Comparison of ENCODE assay signal across 15 cellular contexts in the genomic region with DNA sequence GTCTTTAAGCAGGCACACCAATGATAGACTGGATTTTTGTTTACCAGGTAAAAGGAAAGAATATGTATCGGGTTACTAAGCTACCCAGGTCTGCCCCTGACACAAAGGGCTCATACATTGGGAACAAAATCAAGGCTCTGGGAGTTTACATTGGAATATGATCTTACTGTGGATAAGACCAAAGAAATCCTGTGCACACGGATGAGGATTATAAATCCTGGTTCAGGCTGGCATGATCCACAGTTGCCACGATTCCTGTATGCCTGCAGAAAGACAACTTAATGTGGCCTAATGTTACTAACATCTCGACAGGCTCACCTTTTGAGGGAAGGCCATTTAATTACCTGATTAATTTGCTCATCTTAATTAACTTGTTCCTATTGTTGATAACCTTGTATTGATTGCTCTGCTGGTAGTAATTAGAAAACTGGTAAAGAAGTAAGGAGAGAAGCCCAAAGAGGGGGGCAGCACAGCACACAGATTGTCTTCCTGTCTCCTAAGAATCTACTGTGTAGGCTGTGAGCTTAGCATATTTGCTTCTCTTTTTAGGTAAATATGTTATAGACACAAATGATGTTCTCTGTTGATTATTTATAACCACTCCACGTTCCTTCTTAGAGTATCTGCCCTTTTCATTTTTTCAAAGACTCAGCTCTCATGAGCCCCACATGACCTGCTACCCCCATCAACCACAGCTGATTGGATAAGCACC. TPM values are rescaled to one million over a fixed set of nuclear protein-coding genes. Genes with fewer than 3 reads are reported as not detected.
DNase-seq lines count a peak whose midpoint lies in the region; ATAC-seq, FAIRE-seq and TF ChIP-seq lines count a peak whose summit lies in the region.
"Had no signal": no experiment of that assay in that cellular context is flagged by ENCODE, and none has a peak within 500 bp of the region (broad histone marks: within the 10 kb centered on the region; RNA-seq: fewer than 3 reads in every experiment).

No MANE protein-coding gene starts in this region.

- no peak overlapping the region for H3K4me3 Mint-ChIP-seq in neural progenitor cell
- H3K4me3 Mint-ChIP-seq: activated T-helper 17 cell treated with anti-CD3 and anti-CD28 coated beads, Interleukin-2, amount 50 U/mL, for 72 hours; naive B cell; T-helper 1 cell treated with Interleukin-12 subunit alpha and Interleukin-12 subunit beta and Interleukin-4 antibody, amounts not matched to agents 30 μg/mL and 1 μg/mL, for 36 hours had no signal

- H3K4me2 ChIP-seq in neural progenitor cell (peak overlapping the region; percentile 22), MM.1S (ENCODE audit: low read depth, low read length) (no peak overlapping the region)
- H3K4me2 ChIP-seq: BLaER1 treated with 17β-estradiol and CSF1 and Interleukin-3, amounts not matched to agents 10 nM and 100 nM had no signal

- DNase-seq in NCI-H2107 (lab: John Stamatoyannopoulos, UW) = peak; percentile 78
- peak; percentile 39 for DNase-seq in SW480 (ENCODE audit: low spot score)
- DNase-seq in neural progenitor cell (ENCODE audit: low spot score) = peak; percentile 62
- DNase-seq in frontal cortex (ENCODE audit: low spot score in 2 of 2) = no peak
- no peak for DNase-seq in MM.1S
- DNase-seq: activated CD4-positive, alpha-beta T cell treated with anti-CD3 and anti-CD28 coated beads, Interleukin-2, amount 50 U/mL, for 1 hour; KBM-7; kidney; naive B cell had no signal

- no peaks in the 10 kb centered on the region for H3K36me3 ChIP-seq in HEK293 (ENCODE audit: control insufficient read depth in 2 of 2, insufficient read depth in 1 of 2, low read length in 2 of 2)
- H3K36me3 ChIP-seq in neural progenitor cell = no peaks in the 10 kb centered on the region
- no peaks in the 10 kb centered on the region for H3K36me3 ChIP-seq in MM.1S (replicated peaks; ENCODE audit: insufficient read depth, low read length)
- H3K36me3 ChIP-seq: BLaER1 treated with 17β-estradiol and CSF1 and Interleukin-3, amounts not matched to agents 10 nM and 100 nM had no signal

- H3K27ac Mint-ChIP-seq in neural progenitor cell = no peak overlapping the region
- H3K27ac Mint-ChIP-seq: activated T-helper 17 cell treated with anti-CD3 and anti-CD28 coated beads, Interleukin-2, amount 50 U/mL, for 72 hours; naive B cell; T-helper 1 cell treated with Interleukin-12 subunit alpha and Interleukin-12 subunit beta and Interleukin-4 antibody, amounts not matched to agents 30 μg/mL and 1 μg/mL, for 36 hours had no signal

- POLR2A ChIA-PET in HEK293 (lab: Yijun Ruan, JAX) = no interaction called here

- no peaks in the 10 kb centered on the region for H4K20me1 ChIP-seq in neural progenitor cell (ENCODE audit: low read depth)
- no peaks in the 10 kb centered on the region for H4K20me1 ChIP-seq in MM.1S (ENCODE audit: insufficient read depth, low read length)
- H4K20me1 ChIP-seq: BLaER1 treated with 17β-estradiol and CSF1 and Interleukin-3, amounts not matched to agents 10 nM and 100 nM had no signal

- H3K79me2 ChIP-seq in neural progenitor cell (ENCODE audit: low read depth) (no peaks in the 10 kb centered on the region), MM.1S (ENCODE audit: low read length) (no peaks in the 10 kb centered on the region)

- H3K9ac ChIP-seq in neural progenitor cell (no peak overlapping the region), MM.1S (ENCODE audit: low read length) (no peak overlapping the region)
- H3K9ac ChIP-seq: BLaER1 treated with 17β-estradiol and CSF1 and Interleukin-3, amounts not matched to agents 10 nM and 100 nM had no signal

- H3K9me3 Mint-ChIP-seq in neural progenitor cell = no peaks in the 10 kb centered on the region
- H3K9me3 Mint-ChIP-seq: T-helper 1 cell treated with Interleukin-12 subunit alpha and Interleukin-12 subunit beta and Interleukin-4 antibody, amounts not matched to agents 30 μg/mL and 1 μg/mL, for 36 hours had no signal

- H3K9me2 ChIP-seq in MM.1S (replicated peaks; ENCODE audit: insufficient read depth, low read length) = no peaks in the 10 kb centered on the region

- no peaks in the 10 kb centered on the region for H3K4me1 ChIP-seq in HEK293 (ENCODE audit: control insufficient read depth, insufficient read depth, low read length)
- peaks cover 9% of the 10 kb centered on the region for H3K4me1 ChIP-seq in neural progenitor cell
- no peaks in the 10 kb centered on the region for H3K4me1 ChIP-seq in MM.1S (ENCODE audit: low read length)
- H3K4me1 ChIP-seq: BLaER1 treated with 17β-estradiol and CSF1 and Interleukin-3, amounts not matched to agents 10 nM and 100 nM had no signal

- no peaks in the 10 kb centered on the region for H3K27me3 ChIP-seq in neural progenitor cell
- no peaks in the 10 kb centered on the region for H3K27me3 ChIP-seq in MM.1S (replicated peaks; ENCODE audit: insufficient read depth, low read length)
- H3K27me3 ChIP-seq: BLaER1 treated with 17β-estradiol and CSF1 and Interleukin-3, amounts not matched to agents 10 nM and 100 nM had no signal

- peaks cover 5% of the 10 kb centered on the region for H3K27me3 Mint-ChIP-seq in neural progenitor cell (ENCODE audit: insufficient read depth, low read depth)
- H3K27me3 Mint-ChIP-seq: activated T-helper 17 cell treated with anti-CD3 and anti-CD28 coated beads, Interleukin-2, amount 50 U/mL, for 72 hours had no signal

- CTCF ChIA-PET in HEK293 (lab: Yijun Ruan, JAX) = interaction anchor here (0.5 to 0.6 kb wide), 2 partner anchors 33 to 231 kb away, joined by 3 to 4 read pairs; no protein-coding TSS in a partner anchor

- no peak for TF ChIP-seq CTCF in HEK293 (tag by site-specific recombination; IDR thresholded peaks at IDR 0.05)
- TF ChIP-seq CTCF in neural progenitor cell (IDR thresholded peaks at IDR 0.05) = no peak
- no peak for TF ChIP-seq CTCF in MM.1S (IDR thresholded peaks at IDR 0.05; ENCODE audit: low read length)

- ATAC-seq in GM19397 (IDR thresholded peaks at IDR 0.05; ENCODE audit: unreplicated experiment) (no peak), GM21786 (IDR thresholded peaks at IDR 0.05; ENCODE audit: unreplicated experiment) (no peak)
- ATAC-seq: activated T-helper 17 cell treated with anti-CD3 and anti-CD28 coated beads, Interleukin-2, amount 50 U/mL, for 72 hours had no signal

- H2AFZ ChIP-seq in neural progenitor cell (replicated peaks) (no peak overlapping the region), MM.1S (ENCODE audit: low read length) (no peak overlapping the region)

- no peaks in the 10 kb centered on the region for H3K4me1 Mint-ChIP-seq in neural progenitor cell
- H3K4me1 Mint-ChIP-seq: activated T-helper 17 cell treated with anti-CD3 and anti-CD28 coated beads, Interleukin-2, amount 50 U/mL, for 72 hours; naive B cell had no signal

- H3K9me3 ChIP-seq in HEK293 (ENCODE audit: control insufficient read depth, insufficient read depth, low read depth, low read length) = no peaks in the 10 kb centered on the region
- H3K9me3 ChIP-seq in neural progenitor cell (ENCODE audit: low read depth) = no peaks in the 10 kb centered on the region
- H3K9me3 ChIP-seq in MM.1S (replicated peaks; ENCODE audit: insufficient read depth, low read length) = no peaks in the 10 kb centered on the region

- no peaks in the 10 kb centered on the region for H3K36me3 Mint-ChIP-seq in neural progenitor cell
- H3K36me3 Mint-ChIP-seq: naive B cell had no signal

- no peak for FAIRE-seq in frontal cortex (lab: Jason Lieb, UNC)
- FAIRE-seq: kidney had no signal

- H3K27ac ChIP-seq in HEK293 (ENCODE audit: extremely low read depth, low read depth, low read length) = no peak overlapping the region
- H3K27ac ChIP-seq in neural progenitor cell = no peak overlapping the region
- H3K27ac ChIP-seq in MM.1S (ENCODE audit: low read length) = no peak overlapping the region
- H3K27ac ChIP-seq: BLaER1 treated with 17β-estradiol and CSF1 and Interleukin-3, amounts not matched to agents 10 nM and 100 nM had no signal

- H3F3A ChIP-seq in neural progenitor cell (ENCODE audit: low read depth) = no peaks in the 10 kb centered on the region
- no peaks in the 10 kb centered on the region for H3F3A ChIP-seq in MM.1S (ENCODE audit: insufficient read depth, low read length)

- no peak overlapping the region for H3K4me3 ChIP-seq in HEK293 (ENCODE audit: low read depth, low read length)
- H3K4me3 ChIP-seq in neural progenitor cell = no peak overlapping the region
- H3K4me3 ChIP-seq in MM.1S (ENCODE audit: low read length) = no peak overlapping the region
- H3K4me3 ChIP-seq: BLaER1 treated with 17β-estradiol and CSF1 and Interleukin-3, amounts not matched to agents 10 nM and 100 nM had no signal

TF ChIP-seq in HEK293, 187 proteins besides CTCF, POLR2A, EP300 and RAD21 (continues in another document):
- TF ChIP-seq ZNF133 (tag by site-specific recombination; IDR thresholded peaks at IDR 0.05) (no peak), ZNF239 (tag by site-specific recombination; IDR thresholded peaks at IDR 0.05) (no peak), ZNF76 (tag by site-specific recombination; IDR thresholded peaks at IDR 0.05; ENCODE audit: borderline replicate concordance, low read depth) (0 out of 2 replicates have a peak, but pooled peaks have one; percentile 32), ZNF560 (tag by site-specific recombination; IDR thresholded peaks at IDR 0.05; ENCODE audit: borderline replicate concordance) (no peak), SCRT1 (tag by site-specific recombination; IDR thresholded peaks at IDR 0.05; ENCODE audit: borderline replicate concordance) (no peak), ZNF37A (tag by site-specific recombination; IDR thresholded peaks at IDR 0.05) (no peak), ZNF202 (tag by site-specific recombination; IDR thresholded peaks at IDR 0.05; ENCODE audit: borderline replicate concordance) (no peak), MZF1 (tag by site-specific recombination; IDR thresholded peaks at IDR 0.05; ENCODE audit: borderline replicate concordance) (no peak), ZNF23 (tag by site-specific recombination; IDR thresholded peaks at IDR 0.05; ENCODE audit: borderline replicate concordance) (no peak), ZNF776 (tag by site-specific recombination; IDR thresholded peaks at IDR 0.05; ENCODE audit: borderline replicate concordance) (no peak), ZBTB20 (tag by site-specific recombination; IDR thresholded peaks at IDR 0.05) (0 out of 2 replicates have a peak, but pooled peaks have one; percentile 21), ZNF623 (tag by site-specific recombination; IDR thresholded peaks at IDR 0.05) (no peak), ZNF843 (tag by site-specific recombination; IDR thresholded peaks at IDR 0.05) (no peak)
- TF ChIP-seq, protein P1, sequence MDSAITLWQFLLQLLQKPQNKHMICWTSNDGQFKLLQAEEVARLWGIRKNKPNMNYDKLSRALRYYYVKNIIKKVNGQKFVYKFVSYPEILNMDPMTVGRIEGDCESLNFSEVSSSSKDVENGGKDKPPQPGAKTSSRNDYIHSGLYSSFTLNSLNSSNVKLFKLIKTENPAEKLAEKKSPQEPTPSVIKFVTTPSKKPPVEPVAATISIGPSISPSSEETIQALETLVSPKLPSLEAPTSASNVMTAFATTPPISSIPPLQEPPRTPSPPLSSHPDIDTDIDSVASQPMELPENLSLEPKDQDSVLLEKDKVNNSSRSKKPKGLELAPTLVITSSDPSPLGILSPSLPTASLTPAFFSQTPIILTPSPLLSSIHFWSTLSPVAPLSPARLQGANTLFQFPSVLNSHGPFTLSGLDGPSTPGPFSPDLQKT (IDR thresholded peaks at IDR 0.05; ENCODE audit: borderline replicate concordance, low read depth, low read length) = no peak

RNA-seq across cellular contexts. Expression of gene TOX3, which starts 51.0 kb away (rescaled TPM):
- total RNA-seq in neural progenitor cell (ENCODE audit: low replicate concordance) (44.2 and 48.1 TPM in 2 replicates), frontal cortex (18.8 TPM)
- total RNA-seq: activated T-helper 17 cell treated with anti-CD3 and anti-CD28 coated beads, Interleukin-2, amount 50 U/mL, for 72 hours had no signal

Comparison
In these comparisons a context has a peak if more than half of its experiments do, and no peak if none do; other contexts are left out.
1. DNase-seq: peak in NCI-H2107 (single experiment), SW480 (single experiment) and neural progenitor cell (single experiment); none in frontal cortex (0 of 2) and MM.1S (single experiment).